Comparison of ENCODE assay signal across 9 cellular contexts in genomic region chr1:202193614-202194327, GRCh38. TPM values are rescaled to one million over a fixed set of nuclear protein-coding genes. Genes with fewer than 3 reads are reported as not detected.
DNase-seq lines count a peak whose midpoint lies in the region; ATAC-seq and TF ChIP-seq lines count a peak whose summit lies in the region.
"Had no signal": no experiment of that assay in that cellular context is flagged by ENCODE, and none has a peak within 500 bp of the region (broad histone marks: within the 10 kb centered on the region; RNA-seq: fewer than 3 reads in every experiment).

TSS of gene LGR6 (plus strand) at chr1:202193799. CDS start at chr1:202193990, 191 bp downstream.

- H3K27me3 Mint-ChIP-seq in activated CD4-positive, alpha-beta T cell treated with anti-CD3 and anti-CD28 coated beads for 36 hours, result peaks cover 20% of the 10 kb centered on the region

- H3K4me1 Mint-ChIP-seq in activated CD4-positive, alpha-beta T cell treated with anti-CD3 and anti-CD28 coated beads for 36 hours, result peaks cover 7% of the 10 kb centered on the region

- POLR2A ChIA-PET in activated CD4-positive, alpha-beta T cell treated with anti-CD3 and anti-CD28 coated beads for 36 hours (lab: Charles Lee), result no interaction called here

- no peak within 1 kb of the TSS for H3K4me3 Mint-ChIP-seq in activated CD4-positive, alpha-beta T cell treated with anti-CD3 and anti-CD28 coated beads for 36 hours

- TF ChIP-seq EP300 in transverse colon (IDR thresholded peaks at IDR 0.05; ENCODE audit: low read depth), result no peak

- DNase-seq in activated CD4-positive, alpha-beta T cell treated with anti-CD3 and anti-CD28 coated beads for 36 hours, result no peak
- DNase-seq in activated CD4-positive, alpha-beta T cell treated with anti-CD3 and anti-CD28 coated beads for 1 hour, result no peak
- DNase-seq in lower lobe of right lung (no peak), transverse colon (no peak), hepatic stellate cell (ENCODE audit: low spot score) (no peak)
- DNase-seq: activated CD4-positive, alpha-beta T cell treated with anti-CD3 and anti-CD28 coated beads, Interleukin-2, amount 50 U/mL, for 48 hours had no signal

- no peak within 1 kb of the TSS for H3K9ac ChIP-seq in duodenal mucosa (ENCODE audit: low read depth in 1 of 2, low read length in 2 of 2)

- no peaks in the 10 kb centered on the region for H3K9me3 ChIP-seq in duodenal mucosa (ENCODE audit: control insufficient read depth in 1 of 2, low read length in 2 of 2)
- no peaks in the 10 kb centered on the region for H3K9me3 ChIP-seq in lower lobe of right lung
- no peaks in the 10 kb centered on the region for H3K9me3 ChIP-seq in transverse colon

- H3K36me3 Mint-ChIP-seq in activated CD4-positive, alpha-beta T cell treated with anti-CD3 and anti-CD28 coated beads for 36 hours (ENCODE audit: low read depth), result no peaks in the 10 kb centered on the region

- H3K27ac ChIP-seq in duodenal mucosa (ENCODE audit: low read depth, low read length) (no peak within 1 kb of the TSS), lower lobe of right lung (no peak within 1 kb of the TSS), transverse colon (no peak within 1 kb of the TSS)

- H3K36me3 ChIP-seq in duodenal mucosa (ENCODE audit: control insufficient read depth in 1 of 2, insufficient read depth in 2 of 2, low read length in 2 of 2), result no peaks in the 10 kb centered on the region
- no peaks in the 10 kb centered on the region for H3K36me3 ChIP-seq in lower lobe of right lung
- H3K36me3 ChIP-seq in transverse colon, result no peaks in the 10 kb centered on the region

- peak; percentile 15 for ATAC-seq in activated CD4-positive, alpha-beta T cell treated with anti-CD3 and anti-CD28 coated beads for 36 hours
- ATAC-seq in lower lobe of right lung (peak; percentile 4 to 44), GM21825 (IDR thresholded peaks at IDR 0.05; ENCODE audit: unreplicated experiment) (no peak), HG03469 (IDR thresholded peaks at IDR 0.05; ENCODE audit: unreplicated experiment) (no peak)

- WGBS in transverse colon (ENCODE audit: low coverage in 1 of 2), 2 donors, result 3 to 8% methylated on average over 5 to 28 of the region's 61 CpGs

- H3K27me3 ChIP-seq in duodenal mucosa (ENCODE audit: control insufficient read depth in 1 of 2, insufficient read depth in 2 of 2, low read length in 2 of 2), result peaks cover 6 to 11% of the 10 kb centered on the region in 2 donors
- peaks cover 19% of the 10 kb centered on the region for H3K27me3 ChIP-seq in lower lobe of right lung (ENCODE audit: low read depth)
- H3K27me3 ChIP-seq in transverse colon, result peaks cover 31% of the 10 kb centered on the region

- H3K4me3 ChIP-seq in duodenal mucosa (ENCODE audit: low read depth in 1 of 2, low read length in 2 of 2) (peak within 1 kb of the TSS; percentile 17 to 36), lower lobe of right lung (peak within 1 kb of the TSS; percentile 23), transverse colon (peak within 1 kb of the TSS in 3 of 4 donors; percentile 3 to 45 (median 28))

- CTCF ChIA-PET in activated CD4-positive, alpha-beta T cell treated with anti-CD3 and anti-CD28 coated beads for 36 hours (lab: Charles Lee), result interaction anchor here (0.7 to 2.8 kb wide), 29 partner anchors 12 to 833 kb away, joined by 3 to 40 read pairs (median 5); partner anchors contain the start of genes PTPN7 and SYT2

- H3K27ac Mint-ChIP-seq in activated CD4-positive, alpha-beta T cell treated with anti-CD3 and anti-CD28 coated beads for 36 hours, result no peak within 1 kb of the TSS

- intact Hi-C loops in activated CD4-positive, alpha-beta T cell treated with anti-CD3 and anti-CD28 coated beads for 36 hours (cut with DNase I, micrococcal nuclease), result loop anchor here (1.0 to 2.0 kb wide), 3 partner anchors 121 to 525 kb away; no protein-coding TSS in a partner anchor
- intact Hi-C loops in lower lobe of right lung (cut with DNase I) (loop anchor here (10.0 kb wide), 1 partner anchor 121 kb away; no protein-coding TSS in a partner anchor), transverse colon (cut with DNase I; ENCODE audit: low total_unique reads) (no loop called here)

- no peaks in the 10 kb centered on the region for H3K9me3 Mint-ChIP-seq in activated CD4-positive, alpha-beta T cell treated with anti-CD3 and anti-CD28 coated beads for 36 hours (ENCODE audit: low read depth)

- no peak for TF ChIP-seq POLR2A in transverse colon (IDR thresholded peaks at IDR 0.05)

- no peak for TF ChIP-seq CTCF in lower lobe of right lung (IDR thresholded peaks at IDR 0.05)
- peak in 1 of 5 experiments; percentile 20 for TF ChIP-seq CTCF in transverse colon (IDR thresholded peaks at IDR 0.05)

- peaks cover 18 to 23% of the 10 kb centered on the region in 2 donors for H3K4me1 ChIP-seq in duodenal mucosa (ENCODE audit: control insufficient read depth in 1 of 2, insufficient read depth in 2 of 2, low read length in 2 of 2)
- H3K4me1 ChIP-seq in lower lobe of right lung, result peaks cover 6% of the 10 kb centered on the region
- H3K4me1 ChIP-seq in transverse colon, result peaks cover 0 to 21% (median 11%) of the 10 kb centered on the region in 4 donors

- in situ Hi-C loops in transverse colon (cut with MboI; ENCODE audit: low pct_ligation_motif_present in 1 of 4, low pct_unique_long_range_greater_than_20kb in 1 of 4, low sequenced_read_pairs in 3 of 4), result loop anchor here (10.0 to 25.0 kb wide), 3 partner anchors 119 to 521 kb away; partner anchors contain the start of gene SYT2 (in 4 of the 4)

RNA-seq across cellular contexts. Expression of gene LGR6, which starts in this region (rescaled TPM):
- under 1 TPM; 0.09 to 0.14 TPM for total RNA-seq in activated CD4-positive, alpha-beta T cell treated with anti-CD3 and anti-CD28 coated beads for 36 hours
- total RNA-seq in lower lobe of right lung (1.7 TPM), transverse colon (1 to 10 TPM in 1 of 4 donors, under 1 TPM in 1, not detected in 2; 0.41 to 1.6 TPM)

Comparison
In these comparisons a context has a peak if more than half of its experiments do, and no peak if none do; other contexts are left out.
1. Peak in ATAC-seq in activated CD4-positive, alpha-beta T cell treated with anti-CD3 and anti-CD28 coated beads for 36 hours; RNA of the gene not detected or under 1 TPM.
2. ATAC-seq: peak in lower lobe of right lung (2 of 2); none in GM21825 (single experiment) and HG03469 (single experiment).
3. Peak in every context shown above with its lines, with median percentiles within 50 percentile points of each other: H3K4me3 ChIP-seq.